Comparison of ENCODE assay signal across 25 cellular contexts in the genomic region with DNA sequence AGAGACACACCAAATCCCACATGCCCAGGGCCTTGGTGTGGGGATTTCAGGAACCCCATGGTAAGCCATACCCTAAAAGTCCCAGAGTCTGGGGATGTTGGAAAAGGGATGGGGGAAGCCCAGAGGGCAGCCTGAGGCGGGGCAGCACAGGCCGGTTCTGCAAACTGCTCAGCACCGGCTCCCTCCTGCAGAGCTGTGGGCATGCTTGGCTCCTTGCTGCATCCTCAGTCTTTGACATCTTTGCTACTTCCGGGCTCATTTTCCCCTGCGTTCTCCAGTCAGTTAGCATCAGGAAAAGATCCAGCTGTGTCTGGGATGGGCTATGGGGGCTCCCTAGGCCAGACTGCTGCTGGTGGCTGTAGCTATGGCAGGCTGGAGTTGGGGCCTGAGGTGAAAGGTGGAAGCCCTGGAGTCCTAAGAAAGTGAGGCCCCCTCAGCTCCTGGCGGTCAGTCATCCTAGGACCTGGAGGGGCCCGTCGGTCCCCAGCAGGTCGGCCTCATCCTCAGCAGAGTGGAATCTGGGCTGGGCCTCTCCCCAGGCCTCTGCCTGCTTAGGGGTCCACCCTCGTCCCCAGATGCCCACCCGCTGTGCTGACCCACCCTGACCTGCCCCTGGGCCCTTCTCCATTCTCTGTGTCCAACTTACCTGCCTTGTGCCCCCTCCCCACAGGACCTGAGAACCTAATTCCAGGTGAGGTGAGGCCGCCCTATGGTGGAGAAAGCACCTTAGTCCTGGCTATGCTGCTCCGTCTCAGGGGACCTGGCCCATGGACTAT. TPM values are rescaled to one million over a fixed set of nuclear protein-coding genes. Genes with fewer than 3 reads are reported as not detected.
DNase-seq lines count a peak whose midpoint lies in the region; ATAC-seq and TF ChIP-seq lines count a peak whose summit lies in the region.
"Had no signal": no experiment of that assay in that cellular context is flagged by ENCODE, and none has a peak within 500 bp of the region (broad histone marks: within the 10 kb centered on the region; RNA-seq: fewer than 3 reads in every experiment).

No MANE protein-coding gene starts in this region.

- no peaks in the 10 kb centered on the region for H3K4me1 ChIP-seq in right atrium auricular region

- H3K4me1 Mint-ChIP-seq in nephron: peaks cover 11% of the 10 kb centered on the region
- H3K4me1 Mint-ChIP-seq in activated T-helper 17 cell treated with anti-CD3 and anti-CD28 coated beads, Interleukin-2, amount 50 U/mL, for 72 hours: no peaks in the 10 kb centered on the region
- H3K4me1 Mint-ChIP-seq: stimulated activated naive CD8-positive, alpha-beta T cell treated with anti-CD3 and anti-CD28 coated beads, Interleukin-15, amount 100 ng/mL, for 72 hours had no signal

- no peaks in the 10 kb centered on the region for H3K27me3 ChIP-seq in right atrium auricular region
- H3K27me3 ChIP-seq: brain microvascular endothelial cell, tibial nerve had no signal

- H3K9me3 ChIP-seq in right atrium auricular region: no peaks in the 10 kb centered on the region
- H3K9me3 ChIP-seq: Caco-2, tibial nerve had no signal

- no peak overlapping the region for H3K4me3 Mint-ChIP-seq in nephron
- H3K4me3 Mint-ChIP-seq in activated T-helper 17 cell treated with anti-CD3 and anti-CD28 coated beads, Interleukin-2, amount 50 U/mL, for 72 hours: no peak overlapping the region
- H3K4me3 Mint-ChIP-seq: stimulated activated naive CD8-positive, alpha-beta T cell treated with anti-CD3 and anti-CD28 coated beads, Interleukin-15, amount 100 ng/mL, for 72 hours; T-helper 1 cell treated with Interleukin-12 subunit alpha and Interleukin-12 subunit beta and Interleukin-4 antibody, amounts not matched to agents 30 μg/mL and 1 μg/mL, for 36 hours had no signal

- no peak for TF ChIP-seq CTCF in right atrium auricular region (IDR thresholded peaks at IDR 0.05)
- TF ChIP-seq CTCF in coronary artery (IDR thresholded peaks at IDR 0.05): no peak
- TF ChIP-seq CTCF in nephron (IDR thresholded peaks at IDR 0.05; ENCODE audit: unreplicated experiment in 3 of 3): no peak

- peaks cover 4% of the 10 kb centered on the region for H3K27me3 Mint-ChIP-seq in nephron (ENCODE audit: low read depth)
- H3K27me3 Mint-ChIP-seq in activated T-helper 17 cell treated with anti-CD3 and anti-CD28 coated beads, Interleukin-2, amount 50 U/mL, for 72 hours: no peaks in the 10 kb centered on the region
- H3K27me3 Mint-ChIP-seq: stimulated activated naive CD8-positive, alpha-beta T cell treated with anti-CD3 and anti-CD28 coated beads, Interleukin-15, amount 100 ng/mL, for 72 hours had no signal

- H3K36me3 Mint-ChIP-seq in nephron (ENCODE audit: low read depth): no peaks in the 10 kb centered on the region
- H3K36me3 Mint-ChIP-seq in activated T-helper 17 cell treated with anti-CD3 and anti-CD28 coated beads, Interleukin-2, amount 50 U/mL, for 72 hours (ENCODE audit: low read depth): no peaks in the 10 kb centered on the region

- ATAC-seq in left ventricle myocardium superior (no peak), GM21717 (IDR thresholded peaks at IDR 0.05; ENCODE audit: unreplicated experiment) (no peak)
- ATAC-seq in activated T-helper 17 cell treated with anti-CD3 and anti-CD28 coated beads, Interleukin-2, amount 50 U/mL, for 72 hours (replicated peaks): no peak
- ATAC-seq: stimulated activated naive CD8-positive, alpha-beta T cell treated with anti-CD3 and anti-CD28 coated beads, Interleukin-15, amount 100 ng/mL, for 72 hours had no signal

- peak overlapping the region in 2 of 3 experiments; percentile 26 to 35 for H3K27ac Mint-ChIP-seq in nephron
- H3K27ac Mint-ChIP-seq in activated T-helper 17 cell treated with anti-CD3 and anti-CD28 coated beads, Interleukin-2, amount 50 U/mL, for 72 hours: no peak overlapping the region
- H3K27ac Mint-ChIP-seq: stimulated activated naive CD8-positive, alpha-beta T cell treated with anti-CD3 and anti-CD28 coated beads, Interleukin-15, amount 100 ng/mL, for 72 hours; T-helper 1 cell treated with Interleukin-12 subunit alpha and Interleukin-12 subunit beta and Interleukin-4 antibody, amounts not matched to agents 30 μg/mL and 1 μg/mL, for 36 hours had no signal

- H3K4me3 ChIP-seq in right atrium auricular region: no peak overlapping the region
- no peak overlapping the region for H3K4me3 ChIP-seq in coronary artery
- H3K4me3 ChIP-seq: tibial nerve had no signal

- DNase-seq in right atrium auricular region (ENCODE audit: low spot score): peak; percentile 30
- no peak for DNase-seq in left ventricle myocardium superior
- peak; percentile 71 for DNase-seq in coronary artery (ENCODE audit: low spot score)
- DNase-seq in HK-2 (ENCODE audit: unreplicated experiment): no peak
- DNase-seq: activated naive CD4-positive, alpha-beta T cell treated with anti-CD3 and anti-CD28 coated beads, Interleukin-2, amount 50 U/mL, for 16 hours; amniotic stem cell; brain microvascular endothelial cell; C1 segment of cervical spinal cord; DMS79 treated with DMSO at 0.1 percent for 48 hours; effector CD4-positive, alpha-beta T cell; glutamatergic neuron; NCI-H446; NCI-H774; RPMI8226; stimulated activated CD8-positive, alpha-beta memory T cell treated with anti-CD3 and anti-CD28 coated beads, Interleukin-4, amount 100 ng/mL, for 48 hours; stimulated activated naive CD8-positive, alpha-beta T cell treated with anti-CD3 and anti-CD28 coated beads, Interleukin-15, amount 100 ng/mL, for 72 hours had no signal

- H3K36me3 ChIP-seq in right atrium auricular region: no peaks in the 10 kb centered on the region
- H3K36me3 ChIP-seq: brain microvascular endothelial cell, tibial nerve had no signal

- H3K9me3 Mint-ChIP-seq in nephron: no peaks in the 10 kb centered on the region
- H3K9me3 Mint-ChIP-seq in activated T-helper 17 cell treated with anti-CD3 and anti-CD28 coated beads, Interleukin-2, amount 50 U/mL, for 72 hours: no peaks in the 10 kb centered on the region
- H3K9me3 Mint-ChIP-seq: stimulated activated naive CD8-positive, alpha-beta T cell treated with anti-CD3 and anti-CD28 coated beads, Interleukin-15, amount 100 ng/mL, for 72 hours; T-helper 1 cell treated with Interleukin-12 subunit alpha and Interleukin-12 subunit beta and Interleukin-4 antibody, amounts not matched to agents 30 μg/mL and 1 μg/mL, for 36 hours had no signal

- H3K27ac ChIP-seq in right atrium auricular region (no peak overlapping the region), coronary artery (no peak overlapping the region)
- H3K27ac ChIP-seq: brain microvascular endothelial cell, tibial nerve had no signal

- intact Hi-C loops in left ventricle myocardium superior (cut with micrococcal nuclease): no loop called here

RNA-seq across cellular contexts. Expression of a gene that starts 9.3 kb away (rescaled TPM):
- total RNA-seq in right atrium auricular region: not detected
- not detected for total RNA-seq in left ventricle myocardium superior
- not detected for total RNA-seq in activated T-helper 17 cell treated with anti-CD3 and anti-CD28 coated beads, Interleukin-2, amount 50 U/mL, for 72 hours
- total RNA-seq: activated CD8-positive, alpha-beta memory T cell treated with anti-CD3 and anti-CD28 coated beads for 36 hours; Caco-2; epithelial cell of proximal tubule; pulmonary artery endothelial cell; tibial nerve had no signal

RNA-seq across cellular contexts. Expression of a gene that starts 39.9 kb away (rescaled TPM):
- total RNA-seq in right atrium auricular region (1 to 10 TPM; 8.9 to 9.7 TPM), left ventricle myocardium superior (15.3 TPM)
- total RNA-seq in activated T-helper 17 cell treated with anti-CD3 and anti-CD28 coated beads, Interleukin-2, amount 50 U/mL, for 72 hours: 10 to 100 TPM; 23.9 to 30.8 TPM

Comparison
In these comparisons a context has a peak if more than half of its experiments do, and no peak if none do; other contexts are left out.
1. DNase-seq: peak in right atrium auricular region (single experiment) and coronary artery (single experiment); none in left ventricle myocardium superior (single experiment) and HK-2 (single experiment).